In the genomic region with DNA sequence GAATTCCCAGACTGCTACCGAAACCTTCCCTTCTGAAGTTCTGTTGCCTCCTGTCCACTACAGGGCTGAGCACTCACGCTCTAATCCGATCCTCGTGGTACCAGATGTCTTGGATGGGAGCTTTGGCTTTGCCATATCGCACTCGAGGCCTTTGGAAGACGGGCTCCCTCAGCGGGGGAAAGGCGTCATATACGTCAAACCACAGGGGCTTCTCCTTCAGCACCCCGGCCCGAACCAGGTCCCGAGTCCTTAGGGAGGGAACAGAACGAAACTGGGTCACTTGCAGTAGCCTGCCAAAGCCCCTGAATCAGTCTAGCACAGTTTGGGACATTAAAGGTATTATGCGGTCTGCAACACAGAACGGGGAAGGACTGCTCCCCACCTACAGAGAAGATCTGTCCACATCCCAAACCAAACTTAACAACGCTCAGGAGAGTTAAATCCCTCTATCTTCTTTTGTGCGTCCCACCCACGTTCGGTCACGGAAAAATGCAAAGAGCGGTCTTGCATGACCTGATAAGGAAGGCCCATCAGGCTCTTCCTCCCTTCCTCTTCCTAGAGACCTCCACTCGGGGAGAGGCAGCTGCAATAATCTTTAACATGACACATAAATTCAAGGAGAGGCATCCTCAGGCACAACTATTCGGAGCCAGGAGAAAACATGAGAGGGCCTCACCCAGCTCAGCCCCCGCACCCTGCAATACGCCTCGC, we compare ENCODE assay signal across 1 cellular context.
TF ChIP-seq lines count a peak whose summit lies in the region.

No MANE protein-coding gene starts in this region.

TF ChIP-seq in K562, 482 proteins besides CTCF, POLR2A, EP300 and RAD21 (continued from another document and continues in another):
- TF ChIP-seq RREB1 (CRISPR knock-in tag; IDR thresholded peaks at IDR 0.05): 0 out of 2 replicates have a peak, but pooled peaks have one; percentile 6
- TF ChIP-seq CTBP1 (IDR thresholded peaks at IDR 0.05; ENCODE audit: borderline replicate concordance): no peak
- TF ChIP-seq SMARCC2 (IDR thresholded peaks at IDR 0.05; ENCODE audit: low read depth): no peak
- TF ChIP-seq, protein P1, sequence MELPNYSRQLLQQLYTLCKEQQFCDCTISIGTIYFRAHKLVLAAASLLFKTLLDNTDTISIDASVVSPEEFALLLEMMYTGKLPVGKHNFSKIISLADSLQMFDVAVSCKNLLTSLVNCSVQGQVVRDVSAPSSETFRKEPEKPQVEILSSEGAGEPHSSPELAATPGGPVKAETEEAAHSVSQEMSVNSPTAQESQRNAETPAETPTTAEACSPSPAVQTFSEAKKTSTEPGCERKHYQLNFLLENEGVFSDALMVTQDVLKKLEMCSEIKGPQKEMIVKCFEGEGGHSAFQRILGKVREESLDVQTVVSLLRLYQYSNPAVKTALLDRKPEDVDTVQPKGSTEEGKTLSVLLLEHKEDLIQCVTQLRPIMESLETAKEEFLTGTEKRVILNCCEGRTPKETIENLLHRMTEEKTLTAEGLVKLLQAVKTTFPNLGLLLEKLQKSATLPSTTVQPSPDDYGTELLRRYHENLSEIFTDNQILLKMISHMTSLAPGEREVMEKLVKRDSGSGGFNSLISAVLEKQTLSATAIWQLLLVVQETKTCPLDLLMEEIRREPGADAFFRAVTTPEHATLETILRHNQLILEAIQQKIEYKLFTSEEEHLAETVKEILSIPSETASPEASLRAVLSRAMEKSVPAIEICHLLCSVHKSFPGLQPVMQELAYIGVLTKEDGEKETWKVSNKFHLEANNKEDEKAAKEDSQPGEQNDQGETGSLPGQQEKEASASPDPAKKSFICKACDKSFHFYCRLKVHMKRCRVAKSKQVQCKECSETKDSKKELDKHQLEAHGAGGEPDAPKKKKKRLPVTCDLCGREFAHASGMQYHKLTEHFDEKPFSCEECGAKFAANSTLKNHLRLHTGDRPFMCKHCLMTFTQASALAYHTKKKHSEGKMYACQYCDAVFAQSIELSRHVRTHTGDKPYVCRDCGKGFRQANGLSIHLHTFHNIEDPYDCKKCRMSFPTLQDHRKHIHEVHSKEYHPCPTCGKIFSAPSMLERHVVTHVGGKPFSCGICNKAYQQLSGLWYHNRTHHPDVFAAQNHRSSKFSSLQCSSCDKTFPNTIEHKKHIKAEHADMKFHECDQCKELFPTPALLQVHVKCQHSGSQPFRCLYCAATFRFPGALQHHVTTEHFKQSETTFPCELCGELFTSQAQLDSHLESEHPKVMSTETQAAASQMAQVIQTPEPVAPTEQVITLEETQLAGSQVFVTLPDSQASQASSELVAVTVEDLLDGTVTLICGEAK (IDR thresholded peaks at IDR 0.05): no peak
- TF ChIP-seq, protein P1 (CRISPR knock-in tag; IDR thresholded peaks at IDR 0.05): peak; percentile 29; the same call in 1 of the 2 replicates
- no peak for TF ChIP-seq ETV6 (IDR thresholded peaks at IDR 0.05; ENCODE audit: borderline replicate concordance in 1 of 2, low read depth in 2 of 2, low read length in 1 of 2)
- TF ChIP-seq ETV6 (CRISPR knock-in tag; IDR thresholded peaks at IDR 0.05; ENCODE audit: borderline replicate concordance): no peak
- TF ChIP-seq MEF2A (IDR thresholded peaks at IDR 0.05; ENCODE audit: control insufficient read depth, low read depth, low read length): no peak
- TF ChIP-seq, protein P2, sequence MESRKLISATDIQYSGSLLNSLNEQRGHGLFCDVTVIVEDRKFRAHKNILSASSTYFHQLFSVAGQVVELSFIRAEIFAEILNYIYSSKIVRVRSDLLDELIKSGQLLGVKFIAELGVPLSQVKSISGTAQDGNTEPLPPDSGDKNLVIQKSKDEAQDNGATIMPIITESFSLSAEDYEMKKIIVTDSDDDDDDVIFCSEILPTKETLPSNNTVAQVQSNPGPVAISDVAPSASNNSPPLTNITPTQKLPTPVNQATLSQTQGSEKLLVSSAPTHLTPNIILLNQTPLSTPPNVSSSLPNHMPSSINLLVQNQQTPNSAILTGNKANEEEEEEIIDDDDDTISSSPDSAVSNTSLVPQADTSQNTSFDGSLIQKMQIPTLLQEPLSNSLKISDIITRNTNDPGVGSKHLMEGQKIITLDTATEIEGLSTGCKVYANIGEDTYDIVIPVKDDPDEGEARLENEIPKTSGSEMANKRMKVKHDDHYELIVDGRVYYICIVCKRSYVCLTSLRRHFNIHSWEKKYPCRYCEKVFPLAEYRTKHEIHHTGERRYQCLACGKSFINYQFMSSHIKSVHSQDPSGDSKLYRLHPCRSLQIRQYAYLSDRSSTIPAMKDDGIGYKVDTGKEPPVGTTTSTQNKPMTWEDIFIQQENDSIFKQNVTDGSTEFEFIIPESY (CRISPR knock-in tag; IDR thresholded peaks at IDR 0.05): no peak
- TF ChIP-seq DACH1 (IDR thresholded peaks at IDR 0.05; ENCODE audit: partially characterized antibody): no peak
- no peak for TF ChIP-seq NR4A1 (CRISPR knock-in tag; IDR thresholded peaks at IDR 0.05)
- no peak for TF ChIP-seq NR4A1 (tag; IDR thresholded peaks at IDR 0.05)
- TF ChIP-seq, protein P3, sequence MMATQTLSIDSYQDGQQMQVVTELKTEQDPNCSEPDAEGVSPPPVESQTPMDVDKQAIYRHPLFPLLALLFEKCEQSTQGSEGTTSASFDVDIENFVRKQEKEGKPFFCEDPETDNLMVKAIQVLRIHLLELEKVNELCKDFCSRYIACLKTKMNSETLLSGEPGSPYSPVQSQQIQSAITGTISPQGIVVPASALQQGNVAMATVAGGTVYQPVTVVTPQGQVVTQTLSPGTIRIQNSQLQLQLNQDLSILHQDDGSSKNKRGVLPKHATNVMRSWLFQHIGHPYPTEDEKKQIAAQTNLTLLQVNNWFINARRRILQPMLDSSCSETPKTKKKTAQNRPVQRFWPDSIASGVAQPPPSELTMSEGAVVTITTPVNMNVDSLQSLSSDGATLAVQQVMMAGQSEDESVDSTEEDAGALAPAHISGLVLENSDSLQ (IDR thresholded peaks at IDR 0.05): no peak
- peak; percentile 17; the same call in 1 of the 2 replicates for TF ChIP-seq TAL1 (IDR thresholded peaks at IDR 0.05)
- TF ChIP-seq POLR2AphosphoS5 (IDR thresholded peaks at IDR 0.05; ENCODE audit: control insufficient read depth, insufficient read depth, low read depth, low read length): peak; percentile 23; the same call in 1 of the 2 replicates
- no peak for TF ChIP-seq ZNF318 (IDR thresholded peaks at IDR 0.05; ENCODE audit: borderline replicate concordance in 1 of 2, low read depth in 1 of 2)
